8 cellular contexts compared by ENCODE assay signal in the genomic region with DNA sequence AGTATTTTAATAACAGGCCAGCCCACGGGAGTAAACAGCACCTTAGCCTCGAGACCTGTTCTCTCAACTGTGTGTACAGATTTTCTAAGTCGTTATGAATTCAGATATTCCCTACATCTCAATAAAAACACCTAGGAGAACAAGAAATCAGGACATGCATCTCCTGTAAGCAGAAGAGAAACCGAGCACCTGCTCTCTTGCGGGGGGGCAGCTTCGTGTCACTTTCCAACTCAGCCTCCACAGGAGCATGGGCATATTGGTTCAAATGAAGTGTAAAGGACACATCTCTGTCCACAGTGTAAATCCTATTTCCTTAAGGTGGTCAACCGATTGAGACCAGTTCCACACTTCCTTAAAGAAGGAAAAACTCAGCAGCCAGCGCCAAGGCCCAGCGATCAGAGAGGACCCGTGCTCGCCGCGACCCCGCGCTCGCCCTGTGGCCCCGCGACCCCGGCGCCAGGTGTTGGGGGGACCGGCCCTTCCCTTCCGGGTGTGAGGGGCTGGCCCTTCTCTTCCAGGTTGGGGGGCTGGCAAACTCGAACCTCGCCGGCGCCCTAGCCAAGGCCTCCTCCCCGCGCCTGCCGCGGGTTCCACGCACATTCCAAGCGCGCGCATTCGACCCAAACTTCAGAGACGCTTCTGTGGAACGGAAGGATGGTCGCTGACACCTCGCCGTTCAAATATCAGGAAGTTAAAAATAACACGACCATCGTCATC. TPM values are rescaled to one million over a fixed set of nuclear protein-coding genes. Genes with fewer than 3 reads are reported as not detected.
DNase-seq lines count a peak whose midpoint lies in the region; ATAC-seq and TF ChIP-seq lines count a peak whose summit lies in the region.

No MANE protein-coding gene starts in this region.

- no peaks in the 10 kb centered on the region for H3K27me3 ChIP-seq in IMR-90 (ENCODE audit: control insufficient read depth, insufficient read depth, low read length)
- H3K27me3 ChIP-seq in effector memory CD4-positive, alpha-beta T cell (replicated peaks; ENCODE audit: control insufficient read depth, insufficient read depth, low read length, poor library complexity, severe bottlenecking): no peaks in the 10 kb centered on the region

- TF ChIP-seq RAD21 in IMR-90 (IDR thresholded peaks at IDR 0.05; ENCODE audit: low read length): no peak

- no peak overlapping the region; the same call in 1 of the 2 replicates for H4K5ac ChIP-seq in IMR-90 (ENCODE audit: low read depth, low read length)

- dilution Hi-C loops in IMR-90 (cut with HindIII; ENCODE audit: low sequenced_read_pairs, unreplicated experiment): no loop called here

- no peak overlapping the region for H3K14ac ChIP-seq in IMR-90 (replicated peaks; ENCODE audit: low read depth, low read length)

- H3K9me3 ChIP-seq in IMR-90 (ENCODE audit: control insufficient read depth, insufficient read depth, low read length): no peaks in the 10 kb centered on the region
- peaks cover 4% of the 10 kb centered on the region for H3K9me3 ChIP-seq in effector memory CD4-positive, alpha-beta T cell (ENCODE audit: control insufficient read depth, low read length)

- peaks cover 3% of the 10 kb centered on the region for H3K9me1 ChIP-seq in IMR-90 (ENCODE audit: insufficient read depth, low read length)

- H3K27ac ChIP-seq in IMR-90 (ENCODE audit: insufficient read depth, low read length): no peak overlapping the region
- H3K27ac ChIP-seq in effector memory CD4-positive, alpha-beta T cell (ENCODE audit: insufficient read depth, low read length, poor library complexity, severe bottlenecking): peak overlapping the region; percentile 90
- H3K27ac ChIP-seq in substantia nigra (ENCODE audit: low read depth, low read length, poor library complexity, severe bottlenecking): no peak overlapping the region

- H2AFZ ChIP-seq in IMR-90 (replicated peaks; ENCODE audit: low read length, poor library complexity): peak overlapping the region; percentile 96

- no peak overlapping the region for H4K91ac ChIP-seq in IMR-90 (ENCODE audit: insufficient read depth, low read depth, low read length)

- H3K27ac Mint-ChIP-seq in naive thymus-derived CD8-positive, alpha-beta T cell: peak overlapping the region; percentile 25 to 98 (median 91)

- POLR2A ChIA-PET in AG04449 (lab: Yijun Ruan, JAX) (no interaction called here), IMR-90 (lab: Charles Lee; ENCODE audit: unreplicated experiment) (no interaction called here), HEK293T (lab: Yijun Ruan, JAX) (interaction anchor here (0.6 kb wide), 1 partner anchor 23 kb away, joined by 3 read pairs; no protein-coding TSS in a partner anchor)
- POLR2A ChIA-PET in naive thymus-derived CD8-positive, alpha-beta T cell (lab: Charles Lee): interaction anchor here (1.1 to 3.2 kb wide), 5 partner anchors 11 to 167 kb away, joined by 3 to 15 read pairs (median 4); no protein-coding TSS in a partner anchor

- H2AK5ac ChIP-seq in IMR-90 (ENCODE audit: low read depth, low read length): no peak overlapping the region

- CTCF ChIA-PET in AG04449 (lab: Yijun Ruan, JAX): interaction anchor here (1.4 to 2.2 kb wide), 2 partner anchors 8 to 27 kb away, joined by 3 to 6 read pairs; no protein-coding TSS in a partner anchor
- CTCF ChIA-PET in IMR-90 (lab: Yijun Ruan, JAX): no interaction called here
- CTCF ChIA-PET in HEK293T (lab: Yijun Ruan, JAX): no interaction called here

- no peak overlapping the region for H2BK20ac ChIP-seq in IMR-90 (ENCODE audit: low read depth, low read length)

- H2AK9ac ChIP-seq in IMR-90 (replicated peaks; ENCODE audit: low read depth, low read length, poor library complexity): peak overlapping the region; percentile 85

- 32% methylated on average over 16 of the region's 42 CpGs; no CpG with 5 or more reads in 1 of the 2 experiments for WGBS in IMR-90 (ENCODE audit: extremely low coverage in 2 of 2, insufficient read length in 1 of 2), 2 experiments

- no peak overlapping the region for H2BK120ac ChIP-seq in IMR-90 (ENCODE audit: low read depth, low read length)

- intact Hi-C loops in IMR-90 (cut with micrococcal nuclease): loop anchor here (5.0 kb wide), 1 partner anchor 414 kb away; a partner anchor contains a TSS

- peak overlapping the region; percentile 97 for H3K4me3 ChIP-seq in AG04449 (ENCODE audit: low read depth, low read length)
- H3K4me3 ChIP-seq in IMR-90 (ENCODE audit: insufficient read depth, low read depth, low read length): peak overlapping the region; percentile 98
- H3K4me3 ChIP-seq in effector memory CD4-positive, alpha-beta T cell (ENCODE audit: insufficient read depth, low read depth, low read length, poor library complexity, severe bottlenecking): peak overlapping the region; percentile 71

- no peak overlapping the region for H3K56ac ChIP-seq in IMR-90 (ENCODE audit: extremely low read depth, insufficient read depth, low read length)

- H3K36me3 ChIP-seq in IMR-90 (ENCODE audit: control insufficient read depth, insufficient read depth, low read length): no peaks in the 10 kb centered on the region; the same call in 1 of the 2 replicates
- no peaks in the 10 kb centered on the region for H3K36me3 ChIP-seq in effector memory CD4-positive, alpha-beta T cell (ENCODE audit: control insufficient read depth, insufficient read depth, low read length)

- TF ChIP-seq POLR2A in IMR-90 (IDR thresholded peaks at IDR 0.05; ENCODE audit: low read depth, low read length): no peak

- peak overlapping the region in 1 of 2 experiments; percentile 55; a peak in 1 of 4 replicates for H4K8ac ChIP-seq in IMR-90 (ENCODE audit: low read depth in 2 of 2, low read length in 2 of 2)

- peak overlapping the region; percentile 89 for H3K4me2 ChIP-seq in IMR-90 (ENCODE audit: low read depth, low read length)

- H2BK5ac ChIP-seq in IMR-90 (ENCODE audit: low read depth, low read length, poor library complexity, severe bottlenecking): no peak overlapping the region

- peaks cover 13 to 26% (median 24%) of the 10 kb centered on the region in 3 donors for H3K36me3 Mint-ChIP-seq in naive thymus-derived CD8-positive, alpha-beta T cell

- no peak overlapping the region; the same call in 1 of the 2 replicates for H3K9ac ChIP-seq in IMR-90 (ENCODE audit: low read depth, low read length)

- H3K4me1 ChIP-seq in IMR-90 (ENCODE audit: control insufficient read depth, insufficient read depth, low read length): peaks cover 12% of the 10 kb centered on the region
- H3K4me1 ChIP-seq in effector memory CD4-positive, alpha-beta T cell (ENCODE audit: control insufficient read depth, insufficient read depth, low read length, poor library complexity, severe bottlenecking): no peaks in the 10 kb centered on the region

- ATAC-seq in IMR-90 (ENCODE audit: low read depth): no peak
- no peak for ATAC-seq in naive thymus-derived CD8-positive, alpha-beta T cell

- H3K4me3 Mint-ChIP-seq in naive thymus-derived CD8-positive, alpha-beta T cell: peak overlapping the region; percentile 75 to 97 (median 92)

- TF ChIP-seq CTCF in AG04449 (IDR thresholded peaks at IDR 0.05; ENCODE audit: insufficient read depth, low read length, missing control alignments) (no peak), IMR-90 (conservative IDR thresholded peaks at IDR 0.05; ENCODE audit: low read depth, low read length) (no peak)

- H3K4me1 Mint-ChIP-seq in naive thymus-derived CD8-positive, alpha-beta T cell: peaks cover 15 to 44% (median 36%) of the 10 kb centered on the region in 4 donors

- peaks cover 18 to 35% of the 10 kb centered on the region in 2 experiments for H3K79me1 ChIP-seq in IMR-90 (ENCODE audit: low read depth in 1 of 2, low read length in 2 of 2)

- no peak overlapping the region for H3K18ac ChIP-seq in IMR-90 (ENCODE audit: low read depth, low read length)

- BruUV-seq in IMR-90 (replicated peaks; lab: Mats Ljungman, UMichigan): no TSS peak

- H3K9me3 Mint-ChIP-seq in naive thymus-derived CD8-positive, alpha-beta T cell: peaks cover 0 to 11% (median 8%) of the 10 kb centered on the region in 9 donors

- peak overlapping the region; percentile 35; the same call in 1 of the 2 replicates for H3K23ac ChIP-seq in IMR-90 (ENCODE audit: low read depth, low read length)

- in situ Hi-C loops in IMR-90 (cut with MboI; ENCODE audit: low sequenced_read_pairs): no loop called here

- H4K20me1 ChIP-seq in IMR-90 (ENCODE audit: insufficient read depth, low read length): peaks cover 16% of the 10 kb centered on the region; the same call in 1 of the 2 replicates

- no peak overlapping the region for H2BK15ac ChIP-seq in IMR-90 (ENCODE audit: low read depth, low read length)

- H3K27me3 Mint-ChIP-seq in naive thymus-derived CD8-positive, alpha-beta T cell: peaks cover 0 to 1% (median 0%) of the 10 kb centered on the region in 5 donors

- DNase-seq in AG04449 (ENCODE audit: low read depth, low spot score) (no peak), IMR-90 (no peak), amygdala (lab: John Stamatoyannopoulos, UW) (no peak), substantia nigra (lab: John Stamatoyannopoulos, UW) (no peak), HEK293T (ENCODE audit: extremely low spot score) (no peak), NCI-H1048 (lab: John Stamatoyannopoulos, UW) (no peak)
- DNase-seq in effector memory CD4-positive, alpha-beta T cell: no peak
- peak in 1 of 10 donors; percentile 12 for DNase-seq in naive thymus-derived CD8-positive, alpha-beta T cell

- H3K4ac ChIP-seq in IMR-90 (ENCODE audit: low read depth, low read length): no peak overlapping the region

RNA-seq across cellular contexts. Expression of a gene that starts 0.7 kb away (rescaled TPM):
- 18.1 and 25.3 TPM in 2 replicates for total RNA-seq in IMR-90 (2012; rRNA removed)
- polyA plus RNA-seq in IMR-90 (2012; rRNA removed): 15.5 and 21.2 TPM in 2 replicates
- polyA plus RNA-seq in IMR-90 (2012; cell fraction: cytosol; rRNA removed): 4.0 and 11.3 TPM in 2 replicates
- 24.3 and 117 TPM in 2 replicates for polyA plus RNA-seq in IMR-90 (2012; cell fraction: nucleus; rRNA removed; ENCODE audit: low replicate concordance)
- 10 to 100 TPM; 89.2 to 92.0 TPM for total RNA-seq in naive thymus-derived CD8-positive, alpha-beta T cell
- polyA plus RNA-seq in naive thymus-derived CD8-positive, alpha-beta T cell: 10 to 100 TPM; 38.1 to 62.8 (median 47.4) TPM

RNA-seq across cellular contexts. Expression of a gene that starts 1.6 kb away (rescaled TPM):
- total RNA-seq in IMR-90 (2012; rRNA removed): 85.7 and 123 TPM in 2 replicates
- polyA plus RNA-seq in IMR-90 (2012; rRNA removed): 89.6 and 104 TPM in 2 replicates
- 27.0 and 53.3 TPM in 2 replicates for polyA plus RNA-seq in IMR-90 (2012; cell fraction: cytosol; rRNA removed)
- polyA plus RNA-seq in IMR-90 (2012; cell fraction: nucleus; rRNA removed; ENCODE audit: low replicate concordance): 18.7 and 88.2 TPM in 2 replicates
- 100 to 1,000 TPM in 1 of 2 experiments, 10 to 100 TPM in 1; 97.0 to 104 TPM for total RNA-seq in naive thymus-derived CD8-positive, alpha-beta T cell
- 100 to 1,000 TPM; 179 to 196 (median 182) TPM for polyA plus RNA-seq in naive thymus-derived CD8-positive, alpha-beta T cell

RNA-seq across cellular contexts. Expression of a gene that starts 24.7 kb away (rescaled TPM):
- not detected in 2 replicates for total RNA-seq in IMR-90 (2012; rRNA removed)
- not detected in 2 replicates for polyA plus RNA-seq in IMR-90 (2012; rRNA removed)
- polyA plus RNA-seq in IMR-90 (2012; cell fraction: cytosol; rRNA removed): 0.51 TPM in 1 of 2 replicates, not detected in the other
- 0.21 TPM in 1 of 2 replicates, not detected in the other for polyA plus RNA-seq in IMR-90 (2012; cell fraction: nucleus; rRNA removed; ENCODE audit: low replicate concordance)
- total RNA-seq in naive thymus-derived CD8-positive, alpha-beta T cell: not detected
- under 1 TPM in 2 of 3 donors, not detected in 1; 0.24 to 0.54 TPM for polyA plus RNA-seq in naive thymus-derived CD8-positive, alpha-beta T cell

Comparison
In these comparisons a context has a peak if more than half of its experiments do, and no peak if none do; other contexts are left out.
1. POLR2A ChIA-PET loops: an anchor here in naive thymus-derived CD8-positive, alpha-beta T cell (1.1 to 3.2 kb wide) and HEK293T (0.6 kb wide); none called in AG04449 and IMR-90.